1 cellular context compared by ENCODE assay signal in the genomic region with DNA sequence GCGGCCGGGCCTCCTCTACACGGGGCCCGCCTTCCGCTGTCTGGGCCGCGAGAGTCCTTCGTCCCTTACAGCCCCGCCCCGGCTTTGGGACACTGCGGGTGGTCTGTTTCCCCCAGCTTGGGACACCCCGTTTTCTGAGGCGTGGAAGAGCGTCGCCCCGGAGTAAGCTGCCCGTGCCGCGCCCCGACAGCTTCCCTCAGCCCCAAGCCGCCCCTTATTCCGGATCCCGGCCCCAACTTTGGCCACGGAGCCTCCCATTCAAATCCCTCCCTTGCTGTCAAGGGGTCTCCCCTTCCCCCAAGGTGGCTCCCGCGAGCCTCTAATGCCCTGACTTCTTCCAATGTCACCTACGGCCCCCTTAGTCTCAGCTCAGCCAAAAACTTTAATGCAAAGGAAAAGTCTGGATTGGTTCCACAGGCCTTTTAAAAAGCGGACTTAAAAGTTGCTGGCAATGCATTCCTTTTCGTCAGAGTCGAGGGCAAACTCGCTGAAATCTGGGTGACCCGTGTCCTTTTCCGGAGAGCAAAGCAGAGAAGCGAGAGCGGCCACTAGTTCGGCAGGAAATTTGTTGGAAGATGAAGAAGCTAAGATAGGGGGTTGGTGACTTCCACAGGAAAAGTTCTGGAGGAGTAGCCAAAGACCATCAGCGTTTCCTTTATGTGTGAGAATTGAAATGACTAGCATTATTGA.
TF ChIP-seq lines count a peak whose summit lies in the region.

No MANE protein-coding gene starts in this region.

TF ChIP-seq in K562, 482 proteins besides CTCF, POLR2A, EP300 and RAD21 (continued from another document):
- TF ChIP-seq, protein P1, sequence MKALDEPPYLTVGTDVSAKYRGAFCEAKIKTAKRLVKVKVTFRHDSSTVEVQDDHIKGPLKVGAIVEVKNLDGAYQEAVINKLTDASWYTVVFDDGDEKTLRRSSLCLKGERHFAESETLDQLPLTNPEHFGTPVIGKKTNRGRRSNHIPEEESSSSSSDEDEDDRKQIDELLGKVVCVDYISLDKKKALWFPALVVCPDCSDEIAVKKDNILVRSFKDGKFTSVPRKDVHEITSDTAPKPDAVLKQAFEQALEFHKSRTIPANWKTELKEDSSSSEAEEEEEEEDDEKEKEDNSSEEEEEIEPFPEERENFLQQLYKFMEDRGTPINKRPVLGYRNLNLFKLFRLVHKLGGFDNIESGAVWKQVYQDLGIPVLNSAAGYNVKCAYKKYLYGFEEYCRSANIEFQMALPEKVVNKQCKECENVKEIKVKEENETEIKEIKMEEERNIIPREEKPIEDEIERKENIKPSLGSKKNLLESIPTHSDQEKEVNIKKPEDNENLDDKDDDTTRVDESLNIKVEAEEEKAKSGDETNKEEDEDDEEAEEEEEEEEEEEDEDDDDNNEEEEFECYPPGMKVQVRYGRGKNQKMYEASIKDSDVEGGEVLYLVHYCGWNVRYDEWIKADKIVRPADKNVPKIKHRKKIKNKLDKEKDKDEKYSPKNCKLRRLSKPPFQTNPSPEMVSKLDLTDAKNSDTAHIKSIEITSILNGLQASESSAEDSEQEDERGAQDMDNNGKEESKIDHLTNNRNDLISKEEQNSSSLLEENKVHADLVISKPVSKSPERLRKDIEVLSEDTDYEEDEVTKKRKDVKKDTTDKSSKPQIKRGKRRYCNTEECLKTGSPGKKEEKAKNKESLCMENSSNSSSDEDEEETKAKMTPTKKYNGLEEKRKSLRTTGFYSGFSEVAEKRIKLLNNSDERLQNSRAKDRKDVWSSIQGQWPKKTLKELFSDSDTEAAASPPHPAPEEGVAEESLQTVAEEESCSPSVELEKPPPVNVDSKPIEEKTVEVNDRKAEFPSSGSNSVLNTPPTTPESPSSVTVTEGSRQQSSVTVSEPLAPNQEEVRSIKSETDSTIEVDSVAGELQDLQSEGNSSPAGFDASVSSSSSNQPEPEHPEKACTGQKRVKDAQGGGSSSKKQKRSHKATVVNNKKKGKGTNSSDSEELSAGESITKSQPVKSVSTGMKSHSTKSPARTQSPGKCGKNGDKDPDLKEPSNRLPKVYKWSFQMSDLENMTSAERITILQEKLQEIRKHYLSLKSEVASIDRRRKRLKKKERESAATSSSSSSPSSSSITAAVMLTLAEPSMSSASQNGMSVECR (CRISPR knock-in tag; IDR thresholded peaks at IDR 0.05) = peak; percentile 23
- TF ChIP-seq KDM5B (IDR thresholded peaks at IDR 0.05; ENCODE audit: insufficient replicate concordance, low read depth, low read length) (peak; percentile 3), HNRNPLL (IDR thresholded peaks at IDR 0.05; ENCODE audit: low read depth, low read length, poor library complexity, severe bottlenecking) (no peak), ZNF41 (CRISPR knock-in tag; conservative IDR thresholded peaks at IDR 0.05) (no peak), MBD2 (IDR thresholded peaks at IDR 0.05; ENCODE audit: borderline replicate concordance, low read depth) (0 out of 2 replicates have a peak, but pooled peaks have one; percentile 7), C11orf30 (IDR thresholded peaks at IDR 0.05; ENCODE audit: low read depth) (peak; percentile 33), CHD2 (IDR thresholded peaks at IDR 0.05; ENCODE audit: low read depth, low read length) (no peak), SMARCA4 (IDR thresholded peaks at IDR 0.05) (peak; percentile 13; the same call in 1 of the 2 replicates), RBBP5 (IDR thresholded peaks at IDR 0.05; ENCODE audit: borderline replicate concordance, insufficient read depth, low read length, poor library complexity, severe bottlenecking) (peak; percentile 66), SAP30 (IDR thresholded peaks at IDR 0.05; ENCODE audit: borderline replicate concordance, insufficient read depth, low read depth, low read length, poor library complexity, severe bottlenecking) (peak; percentile 43)
- TF ChIP-seq, protein P2, sequence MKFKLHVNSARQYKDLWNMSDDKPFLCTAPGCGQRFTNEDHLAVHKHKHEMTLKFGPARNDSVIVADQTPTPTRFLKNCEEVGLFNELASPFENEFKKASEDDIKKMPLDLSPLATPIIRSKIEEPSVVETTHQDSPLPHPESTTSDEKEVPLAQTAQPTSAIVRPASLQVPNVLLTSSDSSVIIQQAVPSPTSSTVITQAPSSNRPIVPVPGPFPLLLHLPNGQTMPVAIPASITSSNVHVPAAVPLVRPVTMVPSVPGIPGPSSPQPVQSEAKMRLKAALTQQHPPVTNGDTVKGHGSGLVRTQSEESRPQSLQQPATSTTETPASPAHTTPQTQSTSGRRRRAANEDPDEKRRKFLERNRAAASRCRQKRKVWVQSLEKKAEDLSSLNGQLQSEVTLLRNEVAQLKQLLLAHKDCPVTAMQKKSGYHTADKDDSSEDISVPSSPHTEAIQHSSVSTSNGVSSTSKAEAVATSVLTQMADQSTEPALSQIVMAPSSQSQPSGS (CRISPR knock-in tag; IDR thresholded peaks at IDR 0.05) = 0 out of 2 replicates have a peak, but pooled peaks have one; percentile 39
- TF ChIP-seq, protein P3, sequence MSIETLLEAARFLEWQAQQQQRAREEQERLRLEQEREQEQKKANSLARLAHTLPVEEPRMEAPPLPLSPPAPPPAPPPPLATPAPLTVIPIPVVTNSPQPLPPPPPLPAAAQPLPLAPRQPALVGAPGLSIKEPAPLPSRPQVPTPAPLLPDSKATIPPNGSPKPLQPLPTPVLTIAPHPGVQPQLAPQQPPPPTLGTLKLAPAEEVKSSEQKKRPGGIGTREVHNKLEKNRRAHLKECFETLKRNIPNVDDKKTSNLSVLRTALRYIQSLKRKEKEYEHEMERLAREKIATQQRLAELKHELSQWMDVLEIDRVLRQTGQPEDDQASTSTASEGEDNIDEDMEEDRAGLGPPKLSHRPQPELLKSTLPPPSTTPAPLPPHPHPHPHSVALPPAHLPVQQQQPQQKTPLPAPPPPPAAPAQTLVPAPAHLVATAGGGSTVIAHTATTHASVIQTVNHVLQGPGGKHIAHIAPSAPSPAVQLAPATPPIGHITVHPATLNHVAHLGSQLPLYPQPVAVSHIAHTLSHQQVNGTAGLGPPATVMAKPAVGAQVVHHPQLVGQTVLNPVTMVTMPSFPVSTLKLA (conservative IDR thresholded peaks at IDR 0.05) = 0 out of 4 replicates have a peak, but pooled peaks of 1 of the 2 experiments have one; percentile 14
- TF ChIP-seq, protein P4, sequence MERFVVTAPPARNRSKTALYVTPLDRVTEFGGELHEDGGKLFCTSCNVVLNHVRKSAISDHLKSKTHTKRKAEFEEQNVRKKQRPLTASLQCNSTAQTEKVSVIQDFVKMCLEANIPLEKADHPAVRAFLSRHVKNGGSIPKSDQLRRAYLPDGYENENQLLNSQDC (CRISPR knock-in tag; IDR thresholded peaks at IDR 0.05) = 0 out of 2 replicates have a peak, but pooled peaks have one; percentile 40
